ENCODE assay signal across 1 cellular context in the genomic region with DNA sequence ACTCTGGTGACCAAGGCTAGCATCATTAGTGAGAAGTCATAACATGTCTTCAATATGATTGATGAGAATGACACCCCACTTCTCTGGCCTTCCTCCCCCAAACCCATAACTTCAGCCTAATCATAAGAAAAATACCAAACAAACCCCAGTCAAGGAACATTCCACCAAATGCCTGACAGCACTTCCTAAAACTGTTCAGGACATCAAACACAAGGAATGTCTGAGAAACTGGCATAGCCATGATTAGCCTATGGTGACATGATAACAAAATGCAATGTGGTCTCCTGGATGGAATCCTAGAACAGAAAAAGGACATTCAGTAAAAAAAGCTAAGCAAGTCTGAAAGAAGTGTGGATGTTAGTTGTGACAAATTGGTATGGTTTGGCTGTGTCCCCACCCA.
TF ChIP-seq lines count a peak whose summit lies in the region.

No MANE protein-coding gene starts in this region.

TF ChIP-seq in IMR-90, 13 proteins besides CTCF, POLR2A, EP300 and RAD21:
- TF ChIP-seq, protein P1, sequence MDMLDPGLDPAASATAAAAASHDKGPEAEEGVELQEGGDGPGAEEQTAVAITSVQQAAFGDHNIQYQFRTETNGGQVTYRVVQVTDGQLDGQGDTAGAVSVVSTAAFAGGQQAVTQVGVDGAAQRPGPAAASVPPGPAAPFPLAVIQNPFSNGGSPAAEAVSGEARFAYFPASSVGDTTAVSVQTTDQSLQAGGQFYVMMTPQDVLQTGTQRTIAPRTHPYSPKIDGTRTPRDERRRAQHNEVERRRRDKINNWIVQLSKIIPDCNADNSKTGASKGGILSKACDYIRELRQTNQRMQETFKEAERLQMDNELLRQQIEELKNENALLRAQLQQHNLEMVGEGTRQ (IDR thresholded peaks at IDR 0.05; ENCODE audit: low read depth, low read length), result no peak
- no peak for TF ChIP-seq NFE2L2 (IDR thresholded peaks at IDR 0.05; ENCODE audit: low read depth, low read length)
- TF ChIP-seq BHLHE40 (IDR thresholded peaks at IDR 0.05; ENCODE audit: low read depth, low read length), result no peak
TF ChIP-seq in IMR-90: peak in this region for 0.
